In genomic region chr4:80462537-80463207, GRCh38 we compare ENCODE assay signal across 11 cellular contexts.
A peak's percentile ranks its signal among the peaks of the same experiment; 100 is the strongest.
DNase-seq lines count a peak whose midpoint lies in the region; ATAC-seq, FAIRE-seq and TF ChIP-seq lines count a peak whose summit lies in the region.
"Had no signal": no experiment of that assay in that cellular context is flagged by ENCODE, and none has a peak within 500 bp of the region (broad histone marks: within the 10 kb centered on the region; RNA-seq: fewer than 3 reads in every experiment).

No MANE protein-coding gene starts in this region.

- dilution Hi-C loops in keratinocyte (cut with MboI; ENCODE audit: extremely low pct_ligation_motif_present, low sequenced_read_pairs) = no loop called here

- peak overlapping the region; percentile 45 for H3K4me2 ChIP-seq in keratinocyte (ENCODE audit: control insufficient read depth, extremely low read depth, insufficient read depth, low read depth, low read length)

- no peaks in the 10 kb centered on the region for H3K9me3 ChIP-seq in keratinocyte (ENCODE audit: control insufficient read depth, low read depth, low read length)
- H3K9me3 ChIP-seq: upper lobe of left lung had no signal

- ATAC-seq in GM21515 (IDR thresholded peaks at IDR 0.05; ENCODE audit: unreplicated experiment) = peak; percentile 84
- no peak for ATAC-seq in HG02938 (IDR thresholded peaks at IDR 0.05; ENCODE audit: unreplicated experiment)
- ATAC-seq: right cardiac atrium had no signal

- no peak overlapping the region for H3K27ac ChIP-seq in keratinocyte (ENCODE audit: control insufficient read depth, insufficient read depth, low read length)

- no peaks in the 10 kb centered on the region for H3K27me3 ChIP-seq in keratinocyte (ENCODE audit: control insufficient read depth, extremely low read depth, insufficient read depth, low read length)
- H3K27me3 ChIP-seq: upper lobe of left lung had no signal

- H4K20me1 ChIP-seq in keratinocyte (ENCODE audit: control insufficient read depth, extremely low read depth, insufficient read depth, low read length) = no peaks in the 10 kb centered on the region

- peaks cover 18% of the 10 kb centered on the region for H3K4me1 ChIP-seq in keratinocyte (ENCODE audit: control insufficient read depth, extremely low read depth, insufficient read depth, low read length)
- H3K4me1 ChIP-seq: upper lobe of left lung had no signal

- no peaks in the 10 kb centered on the region for H3K9me1 ChIP-seq in keratinocyte (ENCODE audit: control insufficient read depth, extremely low read depth, insufficient read depth, low read length)

- no peaks in the 10 kb centered on the region for H3K79me2 ChIP-seq in keratinocyte (ENCODE audit: control insufficient read depth, insufficient read depth, low read length)

- peak; percentile 18 for DNase-seq in EH (ENCODE audit: low read depth)
- DNase-seq in NOMO-1 treated with DMSO at 0.1 percent for 48 hours (lab: John Stamatoyannopoulos, UW; ENCODE audit: unreplicated experiment) = peak; percentile 64
- no peak for DNase-seq in keratinocyte (ENCODE audit: low read depth, low spot score)
- no peak for DNase-seq in amygdala (lab: John Stamatoyannopoulos, UW)
- no peak for DNase-seq in SHP77 treated with DMSO at 0.1 percent for 48 hours (lab: John Stamatoyannopoulos, UW)
- no peak for DNase-seq in SKM-1 (lab: John Stamatoyannopoulos, UW; ENCODE audit: unreplicated experiment)
- DNase-seq: right cardiac atrium, upper lobe of left lung had no signal

- no peak overlapping the region for H3K9ac ChIP-seq in keratinocyte (ENCODE audit: control insufficient read depth, extremely low read depth, insufficient read depth, low read length)

- H3K4me3 ChIP-seq in keratinocyte (ENCODE audit: control insufficient read depth in 2 of 3, extremely low read depth in 1 of 3, insufficient read depth in 2 of 3, low read depth in 1 of 3, low read length in 3 of 3) = no peak overlapping the region

- FAIRE-seq in keratinocyte (lab: Jason Lieb, UNC) = no peak
- FAIRE-seq: GM12892 had no signal

- TF ChIP-seq CTCF in keratinocyte (optimal IDR thresholded peaks at IDR 0.05 in 1 of 3, IDR thresholded peaks at IDR 0.05 in 1 of 3, conservative IDR thresholded peaks at IDR 0.05 in 1 of 3; ENCODE audit: extremely low read depth in 1 of 3, insufficient read depth in 2 of 3, low read length in 3 of 3) = no peak

- H3K36me3 ChIP-seq in keratinocyte (ENCODE audit: control insufficient read depth in 2 of 2, extremely low read depth in 1 of 2, insufficient read depth in 2 of 2, low read length in 2 of 2) = no peaks in the 10 kb centered on the region
- H3K36me3 ChIP-seq: upper lobe of left lung had no signal

- H2AFZ ChIP-seq in keratinocyte (ENCODE audit: control insufficient read depth, low read length) = peak overlapping the region; percentile 35

Comparison
In these comparisons a context has a peak if more than half of its experiments do, and no peak if none do; other contexts are left out.
1. DNase-seq: peak in EH (single experiment) and NOMO-1 treated with DMSO at 0.1 percent for 48 hours (single experiment); none in keratinocyte (single experiment), amygdala (0 of 56), SHP77 treated with DMSO at 0.1 percent for 48 hours (single experiment) and SKM-1 (single experiment).